ENCODE assay signal across 25 cellular contexts in genomic region chr6:2179950-2180349, GRCh38.
DNase-seq lines count a peak whose midpoint lies in the region; ATAC-seq, FAIRE-seq and TF ChIP-seq lines count a peak whose summit lies in the region.
"Had no signal": no experiment of that assay in that cellular context is flagged by ENCODE, and none has a peak within 500 bp of the region (broad histone marks: within the 10 kb centered on the region; RNA-seq: fewer than 3 reads in every experiment).

No MANE protein-coding gene starts in this region.

- no peaks in the 10 kb centered on the region for H3K79me2 ChIP-seq in K562 (ENCODE audit: control insufficient read depth, insufficient read depth, low read length)

- ATAC-seq in K562 (no peak), left lung (peak; percentile 97), HG02852 (IDR thresholded peaks at IDR 0.05; ENCODE audit: unreplicated experiment) (no peak)
- ATAC-seq: activated CD8-positive, alpha-beta T cell treated with anti-CD3 and anti-CD28 coated beads, Interleukin-2, amount 10 ng/mL, durations not matched to agents 7 days and 5 days; effector memory CD8-positive, alpha-beta T cell; natural killer cell; pancreas had no signal

- H3K9me3 ChIP-seq in K562 (replicated peaks; ENCODE audit: control insufficient read depth, insufficient read depth, low read depth, low read length) (no peaks in the 10 kb centered on the region), left lung (peaks cover 0 to 8% of the 10 kb centered on the region in 2 donors), testis (no peaks in the 10 kb centered on the region)
- H3K9me3 ChIP-seq: pancreas, thyroid gland had no signal

- no peak for TF ChIP-seq CTCF in K562 (IDR thresholded peaks at IDR 0.05 in 2 of 3, conservative IDR thresholded peaks at IDR 0.05 in 1 of 3; ENCODE audit: insufficient read depth in 2 of 3, low read depth in 1 of 3, low read length in 3 of 3)
- no peak for TF ChIP-seq CTCF in left lung (IDR thresholded peaks at IDR 0.05)
- TF ChIP-seq CTCF in testis (IDR thresholded peaks at IDR 0.05), result no peak
- no peak for TF ChIP-seq CTCF in GM13976 (IDR thresholded peaks at IDR 0.05; ENCODE audit: borderline replicate concordance, control extremely low read depth, extremely low read depth, insufficient read depth, missing control alignments)

- no peak for TF ChIP-seq EP300 in K562 (IDR thresholded peaks at IDR 0.05; ENCODE audit: low read length)

- H3K4me1 ChIP-seq in K562 (replicated peaks in 1 of 2; ENCODE audit: control insufficient read depth in 2 of 2, insufficient read depth in 2 of 2, low read length in 2 of 2), result no peaks in the 10 kb centered on the region
- no peaks in the 10 kb centered on the region for H3K4me1 ChIP-seq in left lung
- H3K4me1 ChIP-seq in testis, result no peaks in the 10 kb centered on the region
- H3K4me1 ChIP-seq: BE2C, thyroid gland had no signal

- DNase-seq in AML-193 (lab: John Stamatoyannopoulos, UW) (peak; percentile 41 to 70), LHCN-M2 (ENCODE audit: low read depth) (peak; percentile 25), K562 (ENCODE audit: extremely low read depth in 1 of 4, low spot score in 3 of 4) (no peak), left lung (no peak), testis (no peak), GM13976 (ENCODE audit: low spot score) (no peak), NK-92 (lab: John Stamatoyannopoulos, UW; ENCODE audit: unreplicated experiment) (no peak)
- DNase-seq: activated CD8-positive, alpha-beta T cell treated with anti-CD3 and anti-CD28 coated beads, Interleukin-2, amount 10 ng/mL, durations not matched to agents 7 days and 5 days; activated naive CD4-positive, alpha-beta T cell treated with Interleukin-2 at 50 U/mL for 16 hours; activated T-cell treated with anti-CD3 and anti-CD28 coated beads, Interleukin-2, amount 50 U/mL, for 24 hours; BE2C; effector memory CD8-positive, alpha-beta T cell; kidney; MM.1S; natural killer cell; NCI-H1930; NCI-H524 treated with DMSO at 0.1 percent for 48 hours; pancreas; SHP77 treated with DMSO at 0.1 percent for 48 hours; stimulated activated naive CD4-positive, alpha-beta T cell; thyroid gland had no signal

- in situ Hi-C loops in K562 (cut with MboI) (loop anchor here (10.0 kb wide), 1 partner anchor 575 kb away; the partner anchor contains the start of gene FOXC1), GM13976 (cut with MboI; ENCODE audit: low sequenced_read_pairs, unreplicated experiment) (loop anchor here (25.0 kb wide), 1 partner anchor 568 kb away; the partner anchor contains the start of gene FOXC1)

- no peaks in the 10 kb centered on the region for H3K36me3 ChIP-seq in K562 (ENCODE audit: control insufficient read depth, insufficient read depth, low read length)
- no peaks in the 10 kb centered on the region for H3K36me3 ChIP-seq in left lung
- no peaks in the 10 kb centered on the region for H3K36me3 ChIP-seq in testis (ENCODE audit: low read depth, missing control alignments)
- H3K36me3 ChIP-seq: BE2C, pancreas, thyroid gland had no signal

- H4K20me1 ChIP-seq in K562 (replicated peaks; ENCODE audit: control insufficient read depth, insufficient read depth, low read length), result peaks cover 4% of the 10 kb centered on the region; the same call in 1 of the 2 replicates

- TF ChIP-seq RAD21 in K562 (CRISPR knock-in tag; conservative IDR thresholded peaks at IDR 0.05 in 1 of 2, IDR thresholded peaks at IDR 0.05 in 1 of 2), result no peak

- H2AFZ ChIP-seq in K562 (ENCODE audit: low read depth, low read length), result no peak overlapping the region

- intact Hi-C loops in K562 (cut with micrococcal nuclease) (no loop called here), left lung (cut with DNase I) (no loop called here), testis (cut with DNase I; ENCODE audit: low total_unique reads) (no loop called here)

- POLR2A ChIA-PET in K562 (lab: Yijun Ruan, JAX), result no interaction called here

- CTCF ChIA-PET in K562 (lab: Yijun Ruan, JAX; ENCODE audit: low intra/inter-chr PET ratio), result no interaction called here

- H3K9ac ChIP-seq in K562 (ENCODE audit: insufficient read depth in 1 of 2, low read depth in 2 of 2, low read length in 2 of 2), result no peak overlapping the region

- H3K9me1 ChIP-seq in K562 (ENCODE audit: control insufficient read depth, insufficient read depth, low read length), result no peaks in the 10 kb centered on the region

- H3K27me3 ChIP-seq in K562 (ENCODE audit: control insufficient read depth in 2 of 2, insufficient read depth in 2 of 2, low read length in 2 of 2) (peaks cover 0 to 4% of the 10 kb centered on the region in 2 experiments; a peak in 2 of 5 replicates), left lung (no peaks in the 10 kb centered on the region), testis (no peaks in the 10 kb centered on the region)
- H3K27me3 ChIP-seq: BE2C, pancreas, thyroid gland had no signal

- TF ChIP-seq POLR2A in K562 (conservative IDR thresholded peaks at IDR 0.05) (no peak), testis (IDR thresholded peaks at IDR 0.05) (no peak)

- H3K4me2 ChIP-seq in K562 (ENCODE audit: insufficient read depth, low read length), result no peak overlapping the region

- BruUV-seq in K562 (replicated peaks; lab: Mats Ljungman, UMichigan), result no TSS peak

- H3K27ac ChIP-seq in K562 (ENCODE audit: extremely low read depth, low read depth, low read length) (no peak overlapping the region), left lung (no peak overlapping the region), testis (no peak overlapping the region)
- H3K27ac ChIP-seq: pancreas, thyroid gland had no signal

- H3K4me3 ChIP-seq in K562 (no peak overlapping the region), left lung (no peak overlapping the region), testis (no peak overlapping the region)
- H3K4me3 ChIP-seq: pancreas, thyroid gland had no signal

- FAIRE-seq in K562 (lab: Jason Lieb, UNC), result no peak
- FAIRE-seq: astrocyte, D721Med, frontal cortex, kidney, pancreas had no signal

TF ChIP-seq in K562, 482 proteins besides CTCF, POLR2A, EP300 and RAD21:
- TF ChIP-seq ZNF165 (CRISPR knock-in tag; IDR thresholded peaks at IDR 0.05; ENCODE audit: borderline replicate concordance) (no peak), ZNF24 (IDR thresholded peaks at IDR 0.05) (no peak), CEBPG (CRISPR knock-in tag; IDR thresholded peaks at IDR 0.05) (no peak), CEBPG (tag; conservative IDR thresholded peaks at IDR 0.05 in 1 of 2, IDR thresholded peaks at IDR 0.05 in 1 of 2) (0 out of 4 replicates have a peak, but pooled peaks of 1 of the 2 experiments have one; percentile 27), ZNF232 (CRISPR knock-in tag; IDR thresholded peaks at IDR 0.05) (no peak), CEBPB (tag; IDR thresholded peaks at IDR 0.05) (peak; percentile 56; the same call in 1 of the 2 replicates), MYBL2 (IDR thresholded peaks at IDR 0.05; ENCODE audit: low read depth) (no peak), MYBL2 (CRISPR knock-in tag; IDR thresholded peaks at IDR 0.05; ENCODE audit: borderline replicate concordance) (no peak)

Comparison
In these comparisons a context has a peak if more than half of its experiments do, and no peak if none do; other contexts are left out.
1. DNase-seq: peak in AML-193 (2 of 2) and LHCN-M2 (single experiment); none in K562 (0 of 4), left lung (0 of 2), testis (single experiment), GM13976 (single experiment) and NK-92 (single experiment).